Comparison of ENCODE assay signal across 8 cellular contexts in genomic region chr21:21200103-21200938, GRCh38.
A peak's percentile ranks its signal among the peaks of the same experiment; 100 is the strongest.
DNase-seq lines count a peak whose midpoint lies in the region; ATAC-seq and TF ChIP-seq lines count a peak whose summit lies in the region.
"Had no signal": no experiment of that assay in that cellular context is flagged by ENCODE, and none has a peak within 500 bp of the region (broad histone marks: within the 10 kb centered on the region; RNA-seq: fewer than 3 reads in every experiment).

No MANE protein-coding gene starts in this region.

- H3K79me1 ChIP-seq in IMR-90 (ENCODE audit: low read depth in 1 of 2, low read length in 2 of 2) = no peaks in the 10 kb centered on the region

- no TSS peak for BruUV-seq in IMR-90 (replicated peaks; lab: Mats Ljungman, UMichigan)

- H3K4me3 ChIP-seq in IMR-90 (ENCODE audit: insufficient read depth, low read depth, low read length) = no peak overlapping the region
- H3K4me3 ChIP-seq in right atrium auricular region = peak overlapping the region in 1 of 2 donors; percentile 21

- H3K14ac ChIP-seq in IMR-90 (replicated peaks; ENCODE audit: low read depth, low read length) = peak overlapping the region; percentile 67

- H3K36me3 Mint-ChIP-seq in stimulated activated naive CD8-positive, alpha-beta T cell treated with anti-CD3 and anti-CD28 coated beads, Interleukin-15, Interleukin-2, amounts not matched to agents 100 ng/mL and 50 ng/mL, for 24 hours (ENCODE audit: low read depth) = no peaks in the 10 kb centered on the region
- no peaks in the 10 kb centered on the region for H3K36me3 Mint-ChIP-seq in CD14-positive monocyte
- H3K36me3 Mint-ChIP-seq: naive B cell had no signal

- TF ChIP-seq POLR2A in IMR-90 (IDR thresholded peaks at IDR 0.05; ENCODE audit: low read depth, low read length) = no peak

- no peaks in the 10 kb centered on the region for H3K9me1 ChIP-seq in IMR-90 (ENCODE audit: insufficient read depth, low read length)

- H3K4me1 ChIP-seq in IMR-90 (ENCODE audit: control insufficient read depth, insufficient read depth, low read length) (peaks cover 11% of the 10 kb centered on the region), right atrium auricular region (no peaks in the 10 kb centered on the region)

- peak overlapping the region; percentile 36; the same call in 1 of the 2 replicates for H3K56ac ChIP-seq in IMR-90 (ENCODE audit: extremely low read depth, insufficient read depth, low read length)

- H2BK120ac ChIP-seq in IMR-90 (ENCODE audit: low read depth, low read length) = peak overlapping the region; percentile 100

- no peaks in the 10 kb centered on the region for H4K20me1 ChIP-seq in IMR-90 (ENCODE audit: insufficient read depth, low read length)

- TF ChIP-seq CTCF in IMR-90 (conservative IDR thresholded peaks at IDR 0.05; ENCODE audit: low read depth, low read length) = no peak
- no peak for TF ChIP-seq CTCF in right atrium auricular region (IDR thresholded peaks at IDR 0.05)
- no peak for TF ChIP-seq CTCF in CD14-positive monocyte (IDR thresholded peaks at IDR 0.05)

- H3K27me3 Mint-ChIP-seq in stimulated activated naive CD8-positive, alpha-beta T cell treated with anti-CD3 and anti-CD28 coated beads, Interleukin-15, Interleukin-2, amounts not matched to agents 100 ng/mL and 50 ng/mL, for 24 hours = no peaks in the 10 kb centered on the region
- no peaks in the 10 kb centered on the region for H3K27me3 Mint-ChIP-seq in CD14-positive monocyte (ENCODE audit: low read depth in 3 of 3)
- H3K27me3 Mint-ChIP-seq: naive B cell had no signal

- H3K27me3 ChIP-seq in IMR-90 (ENCODE audit: control insufficient read depth, insufficient read depth, low read length) (no peaks in the 10 kb centered on the region), right atrium auricular region (no peaks in the 10 kb centered on the region)

- H2BK15ac ChIP-seq in IMR-90 (ENCODE audit: low read depth, low read length) = peak overlapping the region; percentile 3; the same call in 1 of the 3 replicates

- peak overlapping the region; percentile 24 to 89 for H4K8ac ChIP-seq in IMR-90 (ENCODE audit: low read depth in 2 of 2, low read length in 2 of 2)

- no CpG with 5 or more reads among the region's 6 CpGs for WGBS in IMR-90 (ENCODE audit: extremely low coverage in 2 of 2, insufficient read length in 1 of 2), 2 experiments

- H2AK9ac ChIP-seq in IMR-90 (replicated peaks; ENCODE audit: low read depth, low read length, poor library complexity) = no peak overlapping the region

- in situ Hi-C loops in IMR-90 (cut with MboI; ENCODE audit: low sequenced_read_pairs) = no loop called here

- H4K91ac ChIP-seq in IMR-90 (ENCODE audit: insufficient read depth, low read depth, low read length) = peak overlapping the region; percentile 58; the same call in 1 of the 2 replicates

- H2BK5ac ChIP-seq in IMR-90 (ENCODE audit: low read depth, low read length, poor library complexity, severe bottlenecking) = peak overlapping the region; percentile 93

- dilution Hi-C loops in IMR-90 (cut with HindIII; ENCODE audit: low sequenced_read_pairs, unreplicated experiment) = no loop called here

- H3K23ac ChIP-seq in IMR-90 (ENCODE audit: low read depth, low read length) = peak overlapping the region; percentile 57; the same call in 1 of the 2 replicates

- no peak overlapping the region for H3K9ac ChIP-seq in IMR-90 (ENCODE audit: low read depth, low read length)

- H2BK20ac ChIP-seq in IMR-90 (ENCODE audit: low read depth, low read length) = peak overlapping the region; percentile 98

- CTCF ChIA-PET in IMR-90 (lab: Yijun Ruan, JAX) = interaction anchor here (0.6 to 0.9 kb wide), 2 partner anchors 43 to 205 kb away, joined by 3 read pairs; no protein-coding TSS in a partner anchor

- POLR2A ChIA-PET in IMR-90 (lab: Charles Lee; ENCODE audit: unreplicated experiment) = no interaction called here

- no peak overlapping the region for H3K4me3 Mint-ChIP-seq in stimulated activated naive CD8-positive, alpha-beta T cell treated with anti-CD3 and anti-CD28 coated beads, Interleukin-15, Interleukin-2, amounts not matched to agents 100 ng/mL and 50 ng/mL, for 24 hours
- no peak overlapping the region for H3K4me3 Mint-ChIP-seq in CD14-positive monocyte

- H3K27ac Mint-ChIP-seq in stimulated activated naive CD8-positive, alpha-beta T cell treated with anti-CD3 and anti-CD28 coated beads, Interleukin-15, Interleukin-2, amounts not matched to agents 100 ng/mL and 50 ng/mL, for 24 hours = peak overlapping the region; percentile 45
- peak overlapping the region in 2 of 7 donors; percentile 22 to 30 for H3K27ac Mint-ChIP-seq in CD14-positive monocyte

- no peak overlapping the region for H2AFZ ChIP-seq in IMR-90 (replicated peaks; ENCODE audit: low read length, poor library complexity)

- peak overlapping the region; percentile 97; the same call in 1 of the 2 replicates for H3K4ac ChIP-seq in IMR-90 (ENCODE audit: low read depth, low read length)

- no peak overlapping the region for H2AK5ac ChIP-seq in IMR-90 (ENCODE audit: low read depth, low read length)

- H3K4me2 ChIP-seq in IMR-90 (ENCODE audit: low read depth, low read length) = peak overlapping the region; percentile 73

- intact Hi-C loops in IMR-90 (cut with micrococcal nuclease) (loop anchor here (2.0 kb wide), 1 partner anchor 36 kb away; no protein-coding TSS in a partner anchor), CD14-positive monocyte (cut with micrococcal nuclease) (no loop called here)

- TF ChIP-seq RAD21 in IMR-90 (IDR thresholded peaks at IDR 0.05; ENCODE audit: low read length) = no peak

- H3K27ac ChIP-seq in IMR-90 (ENCODE audit: insufficient read depth, low read length) (peak overlapping the region; percentile 96), right atrium auricular region (peak overlapping the region; percentile 55 to 72)

- H3K9me3 ChIP-seq in IMR-90 (ENCODE audit: control insufficient read depth, insufficient read depth, low read length) = no peaks in the 10 kb centered on the region
- no peaks in the 10 kb centered on the region for H3K9me3 ChIP-seq in right atrium auricular region

- peak overlapping the region; percentile 67 for H4K5ac ChIP-seq in IMR-90 (ENCODE audit: low read depth, low read length)

- DNase-seq in IMR-90 (peak; percentile 99), right atrium auricular region (ENCODE audit: low spot score) (peak; percentile 84), CD14-positive monocyte (ENCODE audit: low spot score) (no peak), NCI-H1930 (lab: John Stamatoyannopoulos, UW) (no peak), NCI-H1436 (lab: John Stamatoyannopoulos, UW) (no peak)
- peak; percentile 13 to 19 for DNase-seq in activated CD4-positive, alpha-beta T cell treated with anti-CD3 and anti-CD28 coated beads, Interleukin-2, amount 50 U/mL, for 48 hours
- DNase-seq: naive B cell had no signal

- H3K9me3 Mint-ChIP-seq in stimulated activated naive CD8-positive, alpha-beta T cell treated with anti-CD3 and anti-CD28 coated beads, Interleukin-15, Interleukin-2, amounts not matched to agents 100 ng/mL and 50 ng/mL, for 24 hours = peaks cover 3% of the 10 kb centered on the region
- H3K9me3 Mint-ChIP-seq in CD14-positive monocyte = peaks cover 0 to 2% (median 0%) of the 10 kb centered on the region in 7 donors
- H3K9me3 Mint-ChIP-seq: naive B cell had no signal

- no peaks in the 10 kb centered on the region for H3K36me3 ChIP-seq in IMR-90 (ENCODE audit: control insufficient read depth, insufficient read depth, low read length)
- no peaks in the 10 kb centered on the region for H3K36me3 ChIP-seq in right atrium auricular region

- H3K4me1 Mint-ChIP-seq in stimulated activated naive CD8-positive, alpha-beta T cell treated with anti-CD3 and anti-CD28 coated beads, Interleukin-15, Interleukin-2, amounts not matched to agents 100 ng/mL and 50 ng/mL, for 24 hours (ENCODE audit: low read depth) = peaks cover 24% of the 10 kb centered on the region
- no peaks in the 10 kb centered on the region for H3K4me1 Mint-ChIP-seq in CD14-positive monocyte

- peak overlapping the region; percentile 100 for H3K18ac ChIP-seq in IMR-90 (ENCODE audit: low read depth, low read length)

- ATAC-seq in IMR-90 (ENCODE audit: low read depth) = peak; percentile 86

TF ChIP-seq in IMR-90, 13 proteins besides CTCF, POLR2A, EP300 and RAD21:
- TF ChIP-seq FOS (IDR thresholded peaks at IDR 0.05; ENCODE audit: low read depth, low read length) (peak; percentile 94), SMC3 (IDR thresholded peaks at IDR 0.05; ENCODE audit: low read depth, low read length) (no peak), MAFK (IDR thresholded peaks at IDR 0.05; ENCODE audit: low read depth, low read length) (0 out of 2 replicates have a peak, but pooled peaks have one; percentile 23), RFX5 (IDR thresholded peaks at IDR 0.05; ENCODE audit: low read depth, low read length) (no peak), BHLHE40 (IDR thresholded peaks at IDR 0.05; ENCODE audit: low read depth, low read length) (peak; percentile 63; the same call in 1 of the 2 replicates)

Comparison
In these comparisons a context has a peak if more than half of its experiments do, and no peak if none do; other contexts are left out.
1. DNase-seq: peak in IMR-90 (single experiment), activated CD4-positive, alpha-beta T cell treated with anti-CD3 and anti-CD28 coated beads, Interleukin-2, amount 50 U/mL, for 48 hours (2 of 2) and right atrium auricular region (single experiment); none in CD14-positive monocyte (single experiment), NCI-H1930 (0 of 2) and NCI-H1436 (single experiment).